9 cellular contexts compared by ENCODE assay signal in genomic region chr21:42973309-42973990, GRCh38. TPM values are rescaled to one million over a fixed set of nuclear protein-coding genes. Genes with fewer than 3 reads are reported as not detected.
DNase-seq lines count a peak whose midpoint lies in the region; ATAC-seq and TF ChIP-seq lines count a peak whose summit lies in the region.
"Had no signal": no experiment of that assay in that cellular context is flagged by ENCODE, and none has a peak within 500 bp of the region (broad histone marks: within the 10 kb centered on the region; RNA-seq: fewer than 3 reads in every experiment).

No MANE protein-coding gene starts in this region.

- H3K9ac ChIP-seq in Karpas-422 (ENCODE audit: low read length), result peak overlapping the region; percentile 65
- H3K9ac ChIP-seq in duodenal mucosa (ENCODE audit: low read depth in 1 of 2, low read length in 2 of 2), result peak overlapping the region; percentile 91 to 99

- H4K20me1 ChIP-seq in Karpas-422 (ENCODE audit: insufficient read depth, low read depth, low read length), result no peaks in the 10 kb centered on the region

- no peak for ATAC-seq in GM21576 (IDR thresholded peaks at IDR 0.05; ENCODE audit: unreplicated experiment)

- H3K9me3 Mint-ChIP-seq in CD14-positive monocyte (no peaks in the 10 kb centered on the region), nephron (peaks cover 13% of the 10 kb centered on the region)

- H3K4me3 Mint-ChIP-seq in CD14-positive monocyte (peak overlapping the region; percentile 66 to 69), nephron (peak overlapping the region; percentile 78 to 86 (median 86))

- H3K27ac ChIP-seq in Karpas-422 (ENCODE audit: low read length), result no peak overlapping the region
- peak overlapping the region; percentile 82 for H3K27ac ChIP-seq in duodenal mucosa (ENCODE audit: low read depth, low read length)

- H3K4me1 Mint-ChIP-seq in CD14-positive monocyte (peaks cover 19% of the 10 kb centered on the region), nephron (peaks cover 7% of the 10 kb centered on the region)

- peaks cover 23% of the 10 kb centered on the region for H3K79me2 ChIP-seq in Karpas-422 (ENCODE audit: low read length)

- TF ChIP-seq CTCF in CD14-positive monocyte (IDR thresholded peaks at IDR 0.05) (no peak), nephron (IDR thresholded peaks at IDR 0.05; ENCODE audit: unreplicated experiment in 3 of 3) (no peak)

- H3K36me3 ChIP-seq in Karpas-422 (ENCODE audit: insufficient read depth, low read length), result peaks cover 7% of the 10 kb centered on the region
- no peaks in the 10 kb centered on the region for H3K36me3 ChIP-seq in duodenal mucosa (ENCODE audit: control insufficient read depth in 1 of 2, insufficient read depth in 2 of 2, low read length in 2 of 2)

- peaks cover 0 to 2% (median 1%) of the 10 kb centered on the region in 3 donors for H3K27me3 Mint-ChIP-seq in CD14-positive monocyte (ENCODE audit: low read depth in 3 of 3)
- no peaks in the 10 kb centered on the region for H3K27me3 Mint-ChIP-seq in nephron (ENCODE audit: low read depth)

- peaks cover 19% of the 10 kb centered on the region for H3K4me1 ChIP-seq in Karpas-422 (ENCODE audit: low read length)
- peaks cover 13% of the 10 kb centered on the region in 2 donors for H3K4me1 ChIP-seq in duodenal mucosa (ENCODE audit: control insufficient read depth in 1 of 2, insufficient read depth in 2 of 2, low read length in 2 of 2)

- peak overlapping the region; percentile 67 for H3K4me2 ChIP-seq in Karpas-422 (ENCODE audit: low read depth, low read length, poor library complexity, severe bottlenecking)

- intact Hi-C loops in CD14-positive monocyte (cut with micrococcal nuclease), result loop anchor here (5.0 to 10.0 kb wide), 2 partner anchors 96 to 741 kb away; partner anchors contain the start of genes WDR4 (in 2 of the 2) and PDXK (in 1 of the 2)

- H3K27ac Mint-ChIP-seq in CD14-positive monocyte (peak overlapping the region in 6 of 7 donors; percentile 50 to 84 (median 80)), nephron (peak overlapping the region; percentile 73 to 92 (median 92))

- peak overlapping the region; percentile 76 for H2AFZ ChIP-seq in Karpas-422 (ENCODE audit: low read length)

- H3K36me3 Mint-ChIP-seq in CD14-positive monocyte (peaks cover 4 to 10% of the 10 kb centered on the region in 2 donors), nephron (ENCODE audit: low read depth) (peaks cover 23% of the 10 kb centered on the region)

- H3K4me3 ChIP-seq in Karpas-422 (ENCODE audit: low read length) (peak overlapping the region; percentile 56), duodenal mucosa (ENCODE audit: low read depth in 1 of 2, low read length in 2 of 2) (peak overlapping the region; percentile 71 to 75)

- no peaks in the 10 kb centered on the region for H3K27me3 ChIP-seq in Karpas-422 (ENCODE audit: low read length)
- H3K27me3 ChIP-seq in duodenal mucosa (ENCODE audit: control insufficient read depth in 1 of 2, insufficient read depth in 2 of 2, low read length in 2 of 2), result no peaks in the 10 kb centered on the region

- no peak for DNase-seq in CD14-positive monocyte (ENCODE audit: low spot score)
- no peak for DNase-seq in Karpas-422
- DNase-seq in iPS-NIHi7 (ENCODE audit: extremely low spot score), result no peak
- DNase-seq in NCI-H446 (lab: John Stamatoyannopoulos, UW), result no peak
- DNase-seq in NCI-H345 (lab: John Stamatoyannopoulos, UW), result no peak

- H3K9me3 ChIP-seq in Karpas-422 (ENCODE audit: low read length) (no peaks in the 10 kb centered on the region), duodenal mucosa (ENCODE audit: control insufficient read depth in 1 of 2, low read length in 2 of 2) (no peaks in the 10 kb centered on the region)

- H3K9me2 ChIP-seq in Karpas-422 (replicated peaks; ENCODE audit: insufficient read depth, low read length), result no peaks in the 10 kb centered on the region

RNA-seq across cellular contexts. Expression of gene PKNOX1, which starts 0.9 kb away (rescaled TPM):
- 10 to 100 TPM in 1 of 2 donors, 1 to 10 TPM in 1; 9.9 to 11.8 TPM for polyA plus RNA-seq in CD14-positive monocyte
- total RNA-seq in Karpas-422 (2014; rRNA removed; shearing (Covaris generic); ENCODE audit: low replicate concordance), result 19.7 and 28.1 TPM in 2 replicates

RNA-seq across cellular contexts. Expression of gene ERVH48-1, which starts 48.0 kb away (rescaled TPM):
- polyA plus RNA-seq in CD14-positive monocyte, result not detected
- total RNA-seq in Karpas-422 (2014; rRNA removed; shearing (Covaris generic); ENCODE audit: low replicate concordance), result not detected in 2 replicates
- total RNA-seq: pulmonary artery endothelial cell had no signal
